1 cellular context compared by ENCODE assay signal in genomic region chr4:674172-675035, GRCh38.
A peak's percentile ranks its signal among the peaks of the same experiment; 100 is the strongest.
TF ChIP-seq lines count a peak whose summit lies in the region.

ATP5ME (minus strand) TSS chr4:674276; CDS start chr4:674247, 29 bp downstream.
MYL5 (plus strand) TSS chr4:674542; CDS start chr4:678027, 3,485 bp downstream.

TF ChIP-seq in HEK293, 187 proteins besides CTCF, POLR2A, EP300 and RAD21 (continued from another document):
- TF ChIP-seq KLF17 (tag by site-specific recombination; IDR thresholded peaks at IDR 0.05) (no peak), ZNF324 (tag by site-specific recombination; IDR thresholded peaks at IDR 0.05) (no peak), ZNF335 (tag by site-specific recombination; conservative IDR thresholded peaks at IDR 0.05) (no peak; the same call in 1 of the 2 replicates), KLF9 (tag by site-specific recombination; IDR thresholded peaks at IDR 0.05; ENCODE audit: low read depth) (peak; percentile 92), ZBTB21 (tag by site-specific recombination; IDR thresholded peaks at IDR 0.05) (peak; percentile 70; the same call in 1 of the 2 replicates), INSM2 (tag by site-specific recombination; IDR thresholded peaks at IDR 0.05) (no peak), KLF7 (tag by site-specific recombination; IDR thresholded peaks at IDR 0.05; ENCODE audit: borderline replicate concordance) (peak; percentile 48; the same call in 1 of the 2 replicates), ZNF133 (tag by site-specific recombination; IDR thresholded peaks at IDR 0.05) (no peak), ZNF513 (tag by site-specific recombination; IDR thresholded peaks at IDR 0.05) (peak; percentile 29; the same call in 1 of the 2 replicates), ZNF529 (tag by site-specific recombination; IDR thresholded peaks at IDR 0.05; ENCODE audit: insufficient replicate concordance) (no peak), ZNF580 (tag by site-specific recombination; IDR thresholded peaks at IDR 0.05) (peak; percentile 76; the same call in 1 of the 2 replicates), SP7 (tag by site-specific recombination; IDR thresholded peaks at IDR 0.05) (0 out of 2 replicates have a peak, but pooled peaks have one; percentile 30), ZBTB26 (tag by site-specific recombination; optimal IDR thresholded peaks at IDR 0.05) (peak; percentile 98)
